ENCODE assay signal across 1 cellular context in the genomic region with DNA sequence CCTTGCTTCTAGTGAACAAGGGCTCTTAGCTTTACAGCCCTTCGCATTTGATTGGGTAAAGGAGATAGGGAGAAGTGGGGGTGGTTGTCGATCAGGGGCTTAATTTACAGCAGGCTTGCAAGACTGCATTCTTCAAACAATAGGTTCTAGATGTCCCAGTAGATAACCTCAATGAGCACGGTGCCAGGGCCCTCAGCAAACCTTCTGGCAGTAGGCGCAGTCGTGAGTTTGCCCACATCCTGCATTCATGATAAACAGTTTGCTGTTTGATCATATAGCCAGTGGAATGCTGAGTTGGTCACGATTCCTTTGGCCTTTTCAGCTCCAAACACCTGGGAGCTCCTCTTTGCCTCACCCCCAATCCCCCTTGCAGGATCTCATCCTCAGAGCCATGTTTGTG.
TF ChIP-seq lines count a peak whose summit lies in the region.

No MANE protein-coding gene starts in this region.

TF ChIP-seq in H1, 55 proteins besides CTCF, POLR2A, EP300 and RAD21:
- TF ChIP-seq ASH2L (IDR thresholded peaks at IDR 0.05; ENCODE audit: low read length) (no peak), NANOG (IDR thresholded peaks at IDR 0.05; ENCODE audit: insufficient read depth, low read depth, low read length, poor library complexity, severe bottlenecking) (no peak), SP4 (IDR thresholded peaks at IDR 0.05; ENCODE audit: low read length) (no peak), CEBPB (IDR thresholded peaks at IDR 0.05; ENCODE audit: low read depth, low read length) (no peak)
